ENCODE assay signal across 1 cellular context in the genomic region with DNA sequence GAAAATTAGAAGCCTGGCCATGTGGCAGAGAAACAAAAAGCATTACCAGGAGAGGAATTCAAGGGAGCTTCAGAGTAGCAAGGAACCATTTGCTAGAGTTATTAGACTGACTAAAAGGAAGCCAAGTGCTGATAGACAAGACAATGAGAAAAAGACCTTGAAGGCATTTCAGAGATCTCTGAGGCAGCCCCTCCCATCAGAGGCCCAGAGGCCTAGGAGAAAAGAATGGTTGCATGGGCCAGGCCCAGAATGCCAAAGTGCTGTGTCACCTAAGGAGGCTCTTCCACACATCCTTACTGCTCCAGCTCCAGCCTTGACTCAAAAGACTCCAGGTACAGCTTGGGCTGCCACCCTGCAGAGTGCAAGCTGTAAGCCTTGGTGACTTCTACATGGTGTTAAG.
TF ChIP-seq lines count a peak whose summit lies in the region.

No MANE protein-coding gene starts in this region.

TF ChIP-seq in IMR-90, 13 proteins besides CTCF, POLR2A, EP300 and RAD21:
- TF ChIP-seq MAFK (IDR thresholded peaks at IDR 0.05; ENCODE audit: low read depth, low read length): no peak
- no peak for TF ChIP-seq RCOR1 (IDR thresholded peaks at IDR 0.05; ENCODE audit: insufficient replicate concordance, low read length)
- TF ChIP-seq CHD1 (IDR thresholded peaks at IDR 0.05; ENCODE audit: low read depth, low read length): no peak
- TF ChIP-seq CEBPB (IDR thresholded peaks at IDR 0.05; ENCODE audit: low read depth, low read length): no peak
- TF ChIP-seq NFE2L2 (IDR thresholded peaks at IDR 0.05; ENCODE audit: low read depth, low read length): no peak
- TF ChIP-seq SMC3 (IDR thresholded peaks at IDR 0.05; ENCODE audit: low read depth, low read length): no peak
- no peak for TF ChIP-seq RFX5 (IDR thresholded peaks at IDR 0.05; ENCODE audit: low read depth, low read length)
- TF ChIP-seq, protein P1, sequence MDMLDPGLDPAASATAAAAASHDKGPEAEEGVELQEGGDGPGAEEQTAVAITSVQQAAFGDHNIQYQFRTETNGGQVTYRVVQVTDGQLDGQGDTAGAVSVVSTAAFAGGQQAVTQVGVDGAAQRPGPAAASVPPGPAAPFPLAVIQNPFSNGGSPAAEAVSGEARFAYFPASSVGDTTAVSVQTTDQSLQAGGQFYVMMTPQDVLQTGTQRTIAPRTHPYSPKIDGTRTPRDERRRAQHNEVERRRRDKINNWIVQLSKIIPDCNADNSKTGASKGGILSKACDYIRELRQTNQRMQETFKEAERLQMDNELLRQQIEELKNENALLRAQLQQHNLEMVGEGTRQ (IDR thresholded peaks at IDR 0.05; ENCODE audit: low read depth, low read length): no peak
- TF ChIP-seq, protein P2, sequence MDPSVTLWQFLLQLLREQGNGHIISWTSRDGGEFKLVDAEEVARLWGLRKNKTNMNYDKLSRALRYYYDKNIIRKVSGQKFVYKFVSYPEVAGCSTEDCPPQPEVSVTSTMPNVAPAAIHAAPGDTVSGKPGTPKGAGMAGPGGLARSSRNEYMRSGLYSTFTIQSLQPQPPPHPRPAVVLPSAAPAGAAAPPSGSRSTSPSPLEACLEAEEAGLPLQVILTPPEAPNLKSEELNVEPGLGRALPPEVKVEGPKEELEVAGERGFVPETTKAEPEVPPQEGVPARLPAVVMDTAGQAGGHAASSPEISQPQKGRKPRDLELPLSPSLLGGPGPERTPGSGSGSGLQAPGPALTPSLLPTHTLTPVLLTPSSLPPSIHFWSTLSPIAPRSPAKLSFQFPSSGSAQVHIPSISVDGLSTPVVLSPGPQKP (IDR thresholded peaks at IDR 0.05; ENCODE audit: borderline replicate concordance, low read depth, low read length): no peak
- TF ChIP-seq BHLHE40 (IDR thresholded peaks at IDR 0.05; ENCODE audit: low read depth, low read length): no peak
- TF ChIP-seq FOS (IDR thresholded peaks at IDR 0.05; ENCODE audit: low read depth, low read length): no peak
- TF ChIP-seq MAZ (IDR thresholded peaks at IDR 0.05; ENCODE audit: borderline replicate concordance, low read depth, low read length): no peak
- TF ChIP-seq MXI1 (IDR thresholded peaks at IDR 0.05; ENCODE audit: borderline replicate concordance, low read depth, low read length): no peak
